Comparison of ENCODE assay signal across 33 cellular contexts in the genomic region with DNA sequence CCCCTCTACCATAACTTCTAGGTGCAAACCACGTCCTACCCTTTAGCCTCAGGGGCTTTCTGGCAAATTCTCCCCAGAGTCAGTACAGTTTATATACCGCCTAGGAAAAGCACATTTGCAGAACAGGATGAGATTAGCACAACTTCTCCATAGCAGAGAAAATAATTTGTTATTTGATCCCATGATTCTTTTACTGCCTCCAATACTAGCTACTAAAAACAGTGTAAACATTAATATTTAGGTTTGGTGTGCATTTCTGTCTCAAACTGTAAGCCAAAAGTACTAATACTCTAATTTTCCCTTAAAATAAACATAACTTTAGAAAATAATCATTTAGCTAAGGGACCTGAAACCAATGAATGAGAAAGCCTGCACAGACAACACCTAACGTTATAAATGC. TPM values are rescaled to one million over a fixed set of nuclear protein-coding genes. Genes with fewer than 3 reads are reported as not detected.
"Had no signal": no experiment of that assay in that cellular context is flagged by ENCODE, and none has a peak within 500 bp of the region (broad histone marks: within the 10 kb centered on the region; RNA-seq: fewer than 3 reads in every experiment).

No MANE protein-coding gene starts in this region.

- DNase-seq: activated effector memory CD4-positive, alpha-beta T cell treated with anti-CD3 and anti-CD28 coated beads, Interleukin-2, amount 50 U/mL, for 16 hours; activated effector memory CD4-positive, alpha-beta T cell treated with Interleukin-2 at 50 U/mL for 16 hours; activated gamma-delta T cell; activated gamma-delta T cell treated with Interleukin-2 at 50 U/mL for 16 hours; activated naive CD4-positive, alpha-beta T cell; activated naive CD4-positive, alpha-beta T cell treated with anti-CD3 and anti-CD28 coated beads for 36 hours; activated naive CD4-positive, alpha-beta T cell treated with anti-CD3 and anti-CD28 coated beads, Interleukin-2, amount 10 ng/mL, durations not matched to agents 7 days and 5 days; activated naive CD4-positive, alpha-beta T cell treated with anti-CD3 and anti-CD28 coated beads, Interleukin-2, amount 50 U/mL, for 16 hours; activated naive CD4-positive, alpha-beta T cell treated with Interleukin-2 at 50 U/mL for 16 hours; activated naive CD8-positive, alpha-beta T cell treated with anti-CD3 and anti-CD28 coated beads for 36 hours; activated naive CD8-positive, alpha-beta T cell treated with anti-CD3 and anti-CD28 coated beads, Interleukin-2, amount 10 ng/mL, durations not matched to agents 7 days and 5 days; activated naive CD8-positive, alpha-beta T cell treated with anti-CD3 and anti-CD28 coated beads, Interleukin-2, amount 50 U/mL, for 24 hours; activated T-cell treated with anti-CD3 and anti-CD28 coated beads, Interleukin-2, amount 50 U/mL, for 1 hour; activated T-cell treated with anti-CD3 and anti-CD28 coated beads, Interleukin-2, amount 50 U/mL, for 24 hours; activated T-cell treated with anti-CD3 and anti-CD28 coated beads, Interleukin-2, amount 50 U/mL, for 4 hours; activated T-cell treated with anti-CD3 and anti-CD28 coated beads, Interleukin-2, amount 50 U/mL, for 48 hours; activated T-cell treated with anti-CD3 and anti-CD28 coated beads, Interleukin-2, amount 50 U/mL, for 72 hours; adrenal gland; amniotic stem cell; amygdala; anterior cingulate cortex; aorta; body of pancreas; brain microvascular endothelial cell; caudate nucleus; central memory CD4-positive, alpha-beta T cell; cerebellar nuclear complex had no signal

- H3K4me3 ChIP-seq: adrenal gland, ascending aorta, body of pancreas, breast epithelium, cardiac muscle cell had no signal

- H3K36me3 ChIP-seq: adrenal gland, ascending aorta, brain microvascular endothelial cell, breast epithelium, cardiac muscle cell had no signal

- H3K27me3 ChIP-seq: adrenal gland, ascending aorta, body of pancreas had no signal

- H3K9me3 ChIP-seq: adrenal gland, ascending aorta, body of pancreas, breast epithelium had no signal

- H3K4me1 ChIP-seq: breast epithelium had no signal

- H3K27ac ChIP-seq: adrenal gland, ascending aorta, body of pancreas, brain microvascular endothelial cell, breast epithelium, cardiac muscle cell had no signal

RNA-seq across cellular contexts. Expression of gene CPEB1, which starts 4.5 kb away (rescaled TPM):
- total RNA-seq: activated naive CD4-positive, alpha-beta T cell treated with anti-CD3 and anti-CD28 coated beads, Interleukin-2, amount 50 U/mL, for 72 hours; activated T-helper 1 cell treated with anti-CD3 and anti-CD28 coated beads, Interleukin-12 subunit alpha, Interleukin-12 subunit beta, Interleukin-2, Interleukin-4 antibody, amounts not matched to agents 30 ng/mL and 10 ng/mL and 1 ng/mL, durations not matched to agents 14 hours and 24 hours and 36 hours; activated T-helper 2 cell treated with anti-CD3 and anti-CD28 coated beads, Interferon-gamma antibody, Interleukin-2, Interleukin-4, amounts not matched to agents 10 μg/mL and 5 μg/mL and 100 μg/mL, durations not matched to agents 14 hours and 24 hours and 36 hours had no signal
